Comparison of ENCODE assay signal across 8 cellular contexts in the genomic region with DNA sequence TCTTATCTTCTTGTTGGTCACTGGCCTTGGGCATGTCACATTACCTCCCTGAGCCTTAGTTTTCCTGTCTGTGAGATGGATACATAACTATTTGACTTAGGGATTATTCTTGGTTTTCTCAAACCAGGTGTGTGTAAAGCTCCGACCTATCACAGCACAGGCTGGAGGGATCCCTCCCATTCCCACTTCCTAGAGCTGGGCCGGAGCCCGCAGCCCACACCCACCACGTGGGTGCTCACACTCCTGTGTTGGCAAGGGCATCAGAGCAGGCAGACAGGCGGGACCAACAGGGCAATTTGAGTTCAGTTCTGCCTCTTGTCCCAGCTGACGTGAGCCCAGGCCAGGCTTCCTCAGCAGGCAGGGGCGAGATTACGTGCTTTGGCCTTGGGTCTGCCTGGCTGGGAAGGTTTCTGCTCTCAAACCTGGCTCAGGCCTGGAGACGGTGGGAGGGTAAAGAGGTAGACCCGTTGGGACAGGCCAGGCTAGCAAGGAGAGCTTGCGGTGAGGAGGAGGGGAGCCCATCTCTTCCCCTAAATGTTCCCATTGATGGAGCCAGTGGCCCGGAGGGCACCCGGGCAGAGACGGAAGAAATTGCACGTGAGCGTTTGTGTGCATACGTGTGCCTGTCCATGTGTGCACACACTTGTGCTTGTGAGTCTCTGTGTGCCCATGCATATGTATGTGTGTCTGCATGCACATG. TPM values are rescaled to one million over a fixed set of nuclear protein-coding genes. Genes with fewer than 3 reads are reported as not detected.
A peak's percentile ranks its signal among the peaks of the same experiment; 100 is the strongest.
DNase-seq lines count a peak whose midpoint lies in the region; ATAC-seq and TF ChIP-seq lines count a peak whose summit lies in the region.

No MANE protein-coding gene starts in this region.

- H3K27me3 ChIP-seq in liver (ENCODE audit: control insufficient read depth in 4 of 4, insufficient read depth in 4 of 4, low read length in 3 of 4): no peaks in the 10 kb centered on the region
- H3K27me3 ChIP-seq in upper lobe of right lung: no peaks in the 10 kb centered on the region

- 18% methylated on average over 17 of the region's 17 CpGs for WGBS in liver

- H3K4me3 ChIP-seq in liver (ENCODE audit: low read depth in 1 of 3, low read length in 3 of 3) (no peak overlapping the region), upper lobe of right lung (peak overlapping the region; percentile 62)

- H3K36me3 Mint-ChIP-seq in activated CD8-positive, alpha-beta T cell treated with anti-CD3 and anti-CD28 coated beads for 36 hours (ENCODE audit: low read depth): no peaks in the 10 kb centered on the region

- H3K9ac ChIP-seq in liver (ENCODE audit: low read depth in 1 of 2, low read length in 2 of 2): peak overlapping the region in 1 of 2 donors; percentile 8

- no peak for ATAC-seq in Right ventricle myocardium inferior
- no peak for ATAC-seq in activated CD8-positive, alpha-beta T cell treated with anti-CD3 and anti-CD28 coated beads for 36 hours
- peak; percentile 21 for ATAC-seq in upper lobe of right lung
- no peak for ATAC-seq in HG03108 (IDR thresholded peaks at IDR 0.05; ENCODE audit: unreplicated experiment)

- H3K4me1 ChIP-seq in liver (ENCODE audit: control insufficient read depth in 4 of 4, insufficient read depth in 4 of 4, low read length in 3 of 4) (peaks cover 28 to 50% (median 39%) of the 10 kb centered on the region in 4 donors), upper lobe of right lung (peaks cover 49% of the 10 kb centered on the region)

- POLR2A ChIA-PET in activated CD8-positive, alpha-beta T cell treated with anti-CD3 and anti-CD28 coated beads for 36 hours (lab: Charles Lee): interaction anchor here (0.6 to 3.1 kb wide), 3 partner anchors 19 to 1136 kb away, joined by 3 to 23 read pairs (median 3); no protein-coding TSS in a partner anchor

- peaks cover 46% of the 10 kb centered on the region for H3K4me1 Mint-ChIP-seq in activated CD8-positive, alpha-beta T cell treated with anti-CD3 and anti-CD28 coated beads for 36 hours (ENCODE audit: low read depth)

- H3K27ac ChIP-seq in liver (ENCODE audit: low read depth in 1 of 2, low read length in 2 of 2) (peak overlapping the region; percentile 88 to 99), upper lobe of right lung (peak overlapping the region; percentile 86)

- TF ChIP-seq RAD21 in liver (IDR thresholded peaks at IDR 0.05): no peak

- peak overlapping the region; percentile 83 for H3K27ac Mint-ChIP-seq in activated CD8-positive, alpha-beta T cell treated with anti-CD3 and anti-CD28 coated beads for 36 hours

- H3K36me3 ChIP-seq in liver (ENCODE audit: control insufficient read depth in 4 of 4, insufficient read depth in 3 of 4, low read depth in 1 of 4, low read length in 3 of 4): no peaks in the 10 kb centered on the region
- H3K36me3 ChIP-seq in upper lobe of right lung: no peaks in the 10 kb centered on the region

- CTCF ChIA-PET in activated CD8-positive, alpha-beta T cell treated with anti-CD3 and anti-CD28 coated beads for 36 hours (lab: Charles Lee): interaction anchor here (1.1 to 3.0 kb wide), 8 partner anchors 21 to 240 kb away, joined by 3 to 20 read pairs (median 3); a partner anchor contains a TSS

- intact Hi-C loops in Right ventricle myocardium inferior (cut with DNase I): no loop called here
- intact Hi-C loops in cardiac septum (cut with DNase I): no loop called here
- intact Hi-C loops in activated CD8-positive, alpha-beta T cell treated with anti-CD3 and anti-CD28 coated beads for 36 hours (cut with micrococcal nuclease): no loop called here
- intact Hi-C loops in upper lobe of right lung (cut with DNase I): no loop called here

- TF ChIP-seq CTCF in activated CD8-positive, alpha-beta T cell treated with anti-CD3 and anti-CD28 coated beads for 36 hours (IDR thresholded peaks at IDR 0.05): no peak
- no peak for TF ChIP-seq CTCF in liver (IDR thresholded peaks at IDR 0.05; ENCODE audit: low read depth, low read length, missing input control)
- no peak for TF ChIP-seq CTCF in upper lobe of right lung (IDR thresholded peaks at IDR 0.05)

- no peaks in the 10 kb centered on the region for H3K9me3 Mint-ChIP-seq in activated CD8-positive, alpha-beta T cell treated with anti-CD3 and anti-CD28 coated beads for 36 hours

- H3K4me3 Mint-ChIP-seq in activated CD8-positive, alpha-beta T cell treated with anti-CD3 and anti-CD28 coated beads for 36 hours: peak overlapping the region; percentile 83

- H3K27me3 Mint-ChIP-seq in activated CD8-positive, alpha-beta T cell treated with anti-CD3 and anti-CD28 coated beads for 36 hours: no peaks in the 10 kb centered on the region

- H3K9me3 ChIP-seq in liver (ENCODE audit: control insufficient read depth in 4 of 4, low read length in 3 of 4) (no peaks in the 10 kb centered on the region), upper lobe of right lung (no peaks in the 10 kb centered on the region)

- DNase-seq in Right ventricle myocardium inferior (ENCODE audit: missing footprints): peak; percentile 68
- DNase-seq in cardiac septum (ENCODE audit: low spot score): no peak
- no peak for DNase-seq in activated CD8-positive, alpha-beta T cell treated with anti-CD3 and anti-CD28 coated beads for 36 hours
- peak; percentile 81 for DNase-seq in upper lobe of right lung
- no peak for DNase-seq in GDM1 (lab: John Stamatoyannopoulos, UW)
- DNase-seq in hypothalamus (lab: John Stamatoyannopoulos, UW): no peak

TF ChIP-seq in liver, 16 proteins besides CTCF, POLR2A, EP300 and RAD21 (continues in another document):
- TF ChIP-seq YY1 (IDR thresholded peaks at IDR 0.05) (no peak), TAF1 (conservative IDR thresholded peaks at IDR 0.05) (no peak), JUND (IDR thresholded peaks at IDR 0.05) (no peak), HNF4A (conservative IDR thresholded peaks at IDR 0.05) (peak in 1 of 2 donors; percentile 36), RXRA (IDR thresholded peaks at IDR 0.05) (peak in 1 of 2 donors; percentile 75), GABPA (IDR thresholded peaks at IDR 0.05 in 1 of 2, conservative IDR thresholded peaks at IDR 0.05 in 1 of 2) (no peak), SP1 (IDR thresholded peaks at IDR 0.05) (no peak), FOXA2 (IDR thresholded peaks at IDR 0.05) (no peak), FOXA1 (IDR thresholded peaks at IDR 0.05) (no peak)
- TF ChIP-seq, protein P1, sequence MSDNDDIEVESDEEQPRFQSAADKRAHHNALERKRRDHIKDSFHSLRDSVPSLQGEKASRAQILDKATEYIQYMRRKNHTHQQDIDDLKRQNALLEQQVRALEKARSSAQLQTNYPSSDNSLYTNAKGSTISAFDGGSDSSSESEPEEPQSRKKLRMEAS (IDR thresholded peaks at IDR 0.05): peak; percentile 59
- TF ChIP-seq, protein P2, sequence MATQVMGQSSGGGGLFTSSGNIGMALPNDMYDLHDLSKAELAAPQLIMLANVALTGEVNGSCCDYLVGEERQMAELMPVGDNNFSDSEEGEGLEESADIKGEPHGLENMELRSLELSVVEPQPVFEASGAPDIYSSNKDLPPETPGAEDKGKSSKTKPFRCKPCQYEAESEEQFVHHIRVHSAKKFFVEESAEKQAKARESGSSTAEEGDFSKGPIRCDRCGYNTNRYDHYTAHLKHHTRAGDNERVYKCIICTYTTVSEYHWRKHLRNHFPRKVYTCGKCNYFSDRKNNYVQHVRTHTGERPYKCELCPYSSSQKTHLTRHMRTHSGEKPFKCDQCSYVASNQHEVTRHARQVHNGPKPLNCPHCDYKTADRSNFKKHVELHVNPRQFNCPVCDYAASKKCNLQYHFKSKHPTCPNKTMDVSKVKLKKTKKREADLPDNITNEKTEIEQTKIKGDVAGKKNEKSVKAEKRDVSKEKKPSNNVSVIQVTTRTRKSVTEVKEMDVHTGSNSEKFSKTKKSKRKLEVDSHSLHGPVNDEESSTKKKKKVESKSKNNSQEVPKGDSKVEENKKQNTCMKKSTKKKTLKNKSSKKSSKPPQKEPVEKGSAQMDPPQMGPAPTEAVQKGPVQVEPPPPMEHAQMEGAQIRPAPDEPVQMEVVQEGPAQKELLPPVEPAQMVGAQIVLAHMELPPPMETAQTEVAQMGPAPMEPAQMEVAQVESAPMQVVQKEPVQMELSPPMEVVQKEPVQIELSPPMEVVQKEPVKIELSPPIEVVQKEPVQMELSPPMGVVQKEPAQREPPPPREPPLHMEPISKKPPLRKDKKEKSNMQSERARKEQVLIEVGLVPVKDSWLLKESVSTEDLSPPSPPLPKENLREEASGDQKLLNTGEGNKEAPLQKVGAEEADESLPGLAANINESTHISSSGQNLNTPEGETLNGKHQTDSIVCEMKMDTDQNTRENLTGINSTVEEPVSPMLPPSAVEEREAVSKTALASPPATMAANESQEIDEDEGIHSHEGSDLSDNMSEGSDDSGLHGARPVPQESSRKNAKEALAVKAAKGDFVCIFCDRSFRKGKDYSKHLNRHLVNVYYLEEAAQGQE (IDR thresholded peaks at IDR 0.05): peak; percentile 15
- TF ChIP-seq, protein P3, sequence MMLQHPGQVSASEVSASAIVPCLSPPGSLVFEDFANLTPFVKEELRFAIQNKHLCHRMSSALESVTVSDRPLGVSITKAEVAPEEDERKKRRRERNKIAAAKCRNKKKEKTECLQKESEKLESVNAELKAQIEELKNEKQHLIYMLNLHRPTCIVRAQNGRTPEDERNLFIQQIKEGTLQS (IDR thresholded peaks at IDR 0.05): no peak
- TF ChIP-seq, protein P4, sequence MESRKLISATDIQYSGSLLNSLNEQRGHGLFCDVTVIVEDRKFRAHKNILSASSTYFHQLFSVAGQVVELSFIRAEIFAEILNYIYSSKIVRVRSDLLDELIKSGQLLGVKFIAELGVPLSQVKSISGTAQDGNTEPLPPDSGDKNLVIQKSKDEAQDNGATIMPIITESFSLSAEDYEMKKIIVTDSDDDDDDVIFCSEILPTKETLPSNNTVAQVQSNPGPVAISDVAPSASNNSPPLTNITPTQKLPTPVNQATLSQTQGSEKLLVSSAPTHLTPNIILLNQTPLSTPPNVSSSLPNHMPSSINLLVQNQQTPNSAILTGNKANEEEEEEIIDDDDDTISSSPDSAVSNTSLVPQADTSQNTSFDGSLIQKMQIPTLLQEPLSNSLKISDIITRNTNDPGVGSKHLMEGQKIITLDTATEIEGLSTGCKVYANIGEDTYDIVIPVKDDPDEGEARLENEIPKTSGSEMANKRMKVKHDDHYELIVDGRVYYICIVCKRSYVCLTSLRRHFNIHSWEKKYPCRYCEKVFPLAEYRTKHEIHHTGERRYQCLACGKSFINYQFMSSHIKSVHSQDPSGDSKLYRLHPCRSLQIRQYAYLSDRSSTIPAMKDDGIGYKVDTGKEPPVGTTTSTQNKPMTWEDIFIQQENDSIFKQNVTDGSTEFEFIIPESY (IDR thresholded peaks at IDR 0.05): no peak

RNA-seq across cellular contexts. Expression of a gene that starts 0.7 kb away (rescaled TPM):
- 11.2 TPM for total RNA-seq in Right ventricle myocardium inferior
- total RNA-seq in cardiac septum: 16.5 TPM
- 10 to 100 TPM; 16.2 to 17.5 TPM for total RNA-seq in activated CD8-positive, alpha-beta T cell treated with anti-CD3 and anti-CD28 coated beads for 36 hours
- total RNA-seq in liver: 10 to 100 TPM; 28.8 to 34.6 TPM
- polyA plus RNA-seq in liver: 10 to 100 TPM in 1 of 2 donors, 1 to 10 TPM in 1; 6.5 to 22.8 TPM
- 71.7 TPM for total RNA-seq in upper lobe of right lung

RNA-seq across cellular contexts. Expression of a gene that starts 39.7 kb away (rescaled TPM):
- total RNA-seq in Right ventricle myocardium inferior (24.9 TPM), cardiac septum (22.6 TPM), liver (1 to 10 TPM in 1 of 2 donors, under 1 TPM in 1; 0.75 to 2.5 TPM), upper lobe of right lung (12.7 TPM)
- total RNA-seq in activated CD8-positive, alpha-beta T cell treated with anti-CD3 and anti-CD28 coated beads for 36 hours: under 1 TPM; 0.32 to 0.54 TPM
- under 1 TPM; 0.92 to 0.93 TPM for polyA plus RNA-seq in liver

Comparison
In these comparisons a context has a peak if more than half of its experiments do, and no peak if none do; other contexts are left out.
1. DNase-seq: peak in Right ventricle myocardium inferior (single experiment) and upper lobe of right lung (single experiment); none in cardiac septum (single experiment), activated CD8-positive, alpha-beta T cell treated with anti-CD3 and anti-CD28 coated beads for 36 hours (single experiment), GDM1 (single experiment) and hypothalamus (0 of 51).